In the genomic region with DNA sequence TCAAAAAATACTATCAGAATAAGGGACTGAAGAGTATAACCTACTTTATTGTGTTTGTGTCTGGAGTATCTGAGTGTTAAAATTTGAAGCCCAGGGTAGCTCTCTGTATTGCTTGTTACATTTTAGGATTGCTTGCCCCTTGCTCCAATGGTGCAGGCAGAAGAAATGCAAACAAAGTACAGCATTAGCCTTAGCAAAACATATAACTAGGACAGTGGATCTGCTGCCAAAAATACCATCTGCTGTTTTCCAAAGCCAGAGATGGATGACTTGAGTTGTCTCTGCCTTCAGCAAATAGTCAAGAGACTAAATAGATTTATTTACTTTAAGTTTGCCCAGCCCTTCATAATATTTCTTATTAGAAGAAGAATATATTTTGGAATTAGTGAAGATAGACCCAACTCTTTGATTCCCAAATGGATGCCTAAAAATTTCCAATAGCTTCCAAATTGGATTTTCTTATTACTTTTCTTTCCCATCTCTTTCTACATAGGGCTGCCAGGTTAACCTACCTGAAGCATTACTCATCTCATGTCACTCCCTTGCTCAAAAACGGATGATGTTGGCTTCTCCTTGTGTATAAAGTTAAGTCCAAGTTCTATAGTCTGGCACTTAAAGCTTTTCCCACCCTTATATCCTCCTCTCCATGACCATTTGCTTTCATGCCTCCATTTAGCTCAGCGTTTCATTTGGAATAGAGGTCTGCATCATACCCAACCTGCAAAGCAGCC, we compare ENCODE assay signal across 14 cellular contexts.
A peak's percentile ranks its signal among the peaks of the same experiment; 100 is the strongest.
DNase-seq lines count a peak whose midpoint lies in the region; TF ChIP-seq lines count a peak whose summit lies in the region.
"Had no signal": no experiment of that assay in that cellular context is flagged by ENCODE, and none has a peak within 500 bp of the region (broad histone marks: within the 10 kb centered on the region; RNA-seq: fewer than 3 reads in every experiment).

No MANE protein-coding gene starts in this region.

- H3K4me3 ChIP-seq in brain microvascular endothelial cell (ENCODE audit: low read depth, low read length) (no peak overlapping the region), foreskin fibroblast (ENCODE audit: low read depth in 1 of 2, low read length in 2 of 2) (peak overlapping the region in 1 of 2 donors; percentile 2)
- H3K4me3 ChIP-seq: gastroesophageal sphincter had no signal

- H3K4me1 Mint-ChIP-seq in activated naive CD4-positive, alpha-beta T cell treated with anti-CD3 and anti-CD28 coated beads for 36 hours (ENCODE audit: low read depth) = no peaks in the 10 kb centered on the region
- H3K4me1 Mint-ChIP-seq: activated naive CD8-positive, alpha-beta T cell treated with anti-CD3 and anti-CD28 coated beads for 36 hours had no signal

- CTCF ChIA-PET in activated naive CD4-positive, alpha-beta T cell treated with anti-CD3 and anti-CD28 coated beads for 36 hours (lab: Charles Lee) = no interaction called here

- intact Hi-C loops in activated naive CD4-positive, alpha-beta T cell treated with anti-CD3 and anti-CD28 coated beads for 36 hours (cut with micrococcal nuclease) = no loop called here

- no peak overlapping the region for H3K4me3 Mint-ChIP-seq in activated naive CD4-positive, alpha-beta T cell treated with anti-CD3 and anti-CD28 coated beads for 36 hours
- H3K4me3 Mint-ChIP-seq: activated CD8-positive, alpha-beta T cell treated with anti-CD3 and anti-CD28 coated beads for 36 hours; activated naive CD8-positive, alpha-beta T cell treated with anti-CD3 and anti-CD28 coated beads for 36 hours had no signal

- TF ChIP-seq CTCF in brain microvascular endothelial cell (IDR thresholded peaks at IDR 0.05; ENCODE audit: low read depth, low read length, missing control alignments) (no peak), foreskin fibroblast (IDR thresholded peaks at IDR 0.05; ENCODE audit: low read depth, low read length) (no peak)

- H3K27ac Mint-ChIP-seq in activated naive CD4-positive, alpha-beta T cell treated with anti-CD3 and anti-CD28 coated beads for 36 hours = no peak overlapping the region
- H3K27ac Mint-ChIP-seq: activated CD8-positive, alpha-beta T cell treated with anti-CD3 and anti-CD28 coated beads for 36 hours; activated naive CD8-positive, alpha-beta T cell treated with anti-CD3 and anti-CD28 coated beads for 36 hours had no signal

- H3K36me3 Mint-ChIP-seq in activated naive CD4-positive, alpha-beta T cell treated with anti-CD3 and anti-CD28 coated beads for 36 hours (ENCODE audit: low read depth) = no peaks in the 10 kb centered on the region
- H3K36me3 Mint-ChIP-seq: activated naive CD8-positive, alpha-beta T cell treated with anti-CD3 and anti-CD28 coated beads for 36 hours had no signal

- in situ Hi-C loops in brain microvascular endothelial cell (cut with HindIII; ENCODE audit: low pct_ligation_motif_present, low sequenced_read_pairs) = no loop called here

- peaks cover 13% of the 10 kb centered on the region for H3K27me3 Mint-ChIP-seq in activated naive CD4-positive, alpha-beta T cell treated with anti-CD3 and anti-CD28 coated beads for 36 hours (ENCODE audit: low read depth)

- peak; percentile 29 for DNase-seq in AG08395 (ENCODE audit: low spot score)
- DNase-seq in NCI-H2081 treated with DMSO at 0.1 percent for 48 hours (lab: John Stamatoyannopoulos, UW) = peak; percentile 20
- DNase-seq in brain microvascular endothelial cell = no peak
- DNase-seq in foreskin fibroblast = peak; percentile 43 to 73
- DNase-seq in activated naive CD4-positive, alpha-beta T cell treated with anti-CD3 and anti-CD28 coated beads for 36 hours = no peak
- no peak for DNase-seq in amniotic stem cell (lab: John Stamatoyannopoulos, UW)
- DNase-seq in activated T-cell treated with anti-CD3 and anti-CD28 coated beads for 4 hours = no peak
- no peak for DNase-seq in stimulated activated CD4-positive, alpha-beta T cell treated with anti-CD3 and anti-CD28 coated beads, Interleukin-12 subunit alpha, Interleukin-12 subunit beta, amount 100 ng/mL, for 4 hours
- DNase-seq: activated CD8-positive, alpha-beta T cell treated with anti-CD3 and anti-CD28 coated beads for 36 hours; activated naive CD8-positive, alpha-beta T cell treated with anti-CD3 and anti-CD28 coated beads for 36 hours; NCI-H524 treated with DMSO at 0.1 percent for 48 hours; stimulated activated CD4-positive, alpha-beta T cell treated with anti-CD3 and anti-CD28 coated beads, Interleukin-4, amount 100 ng/mL, for 4 hours; T-helper 1 cell had no signal

- H3K9me3 Mint-ChIP-seq in activated naive CD4-positive, alpha-beta T cell treated with anti-CD3 and anti-CD28 coated beads for 36 hours = peaks cover 3% of the 10 kb centered on the region
- H3K9me3 Mint-ChIP-seq: activated CD8-positive, alpha-beta T cell treated with anti-CD3 and anti-CD28 coated beads for 36 hours had no signal

- no peaks in the 10 kb centered on the region for H3K27me3 ChIP-seq in brain microvascular endothelial cell (replicated peaks)
- H3K27me3 ChIP-seq: gastroesophageal sphincter had no signal

- peak overlapping the region; percentile 14 for H3K27ac ChIP-seq in brain microvascular endothelial cell
- H3K27ac ChIP-seq: gastroesophageal sphincter had no signal

- H3K36me3 ChIP-seq in brain microvascular endothelial cell (replicated peaks) = no peaks in the 10 kb centered on the region
- H3K36me3 ChIP-seq: gastroesophageal sphincter had no signal

Comparison
In these comparisons a context has a peak if more than half of its experiments do, and no peak if none do; other contexts are left out.
1. DNase-seq: peak in AG08395 (single experiment), NCI-H2081 treated with DMSO at 0.1 percent for 48 hours (single experiment) and foreskin fibroblast (2 of 2); none in brain microvascular endothelial cell (single experiment), activated naive CD4-positive, alpha-beta T cell treated with anti-CD3 and anti-CD28 coated beads for 36 hours (single experiment), amniotic stem cell (single experiment), activated T-cell treated with anti-CD3 and anti-CD28 coated beads for 4 hours (single experiment) and stimulated activated CD4-positive, alpha-beta T cell treated with anti-CD3 and anti-CD28 coated beads, Interleukin-12 subunit alpha, Interleukin-12 subunit beta, amount 100 ng/mL, for 4 hours (single experiment).